In genomic region chr14:93797536-93797935, GRCh38 we compare ENCODE assay signal across 33 cellular contexts. TPM values are rescaled to one million over a fixed set of nuclear protein-coding genes. Genes with fewer than 3 reads are reported as not detected.
"Had no signal": no experiment of that assay in that cellular context is flagged by ENCODE, and none has a peak within 500 bp of the region (broad histone marks: within the 10 kb centered on the region; RNA-seq: fewer than 3 reads in every experiment).

No MANE protein-coding gene starts in this region.

- H3K36me3 ChIP-seq: ascending aorta had no signal

- H3K4me3 Mint-ChIP-seq: activated B cell treated with CpG ODN at 0.5 μM for 24 hours; activated CD4-positive, alpha-beta memory T cell treated with anti-CD3 and anti-CD28 coated beads, Interleukin-2, amount 10 ng/mL, durations not matched to agents 7 days and 5 days; activated CD4-positive, alpha-beta T cell treated with anti-CD3 and anti-CD28 coated beads, Interleukin-2, amount 10 ng/mL, durations not matched to agents 24 days and 14 days; activated CD8-positive, alpha-beta memory T cell treated with anti-CD3 and anti-CD28 coated beads, Interleukin-2, amount 10 ng/mL, durations not matched to agents 7 days and 5 days; activated CD8-positive, alpha-beta T cell treated with anti-CD3 and anti-CD28 coated beads, Interleukin-2, amount 10 ng/mL, durations not matched to agents 7 days and 5 days; activated naive CD4-positive, alpha-beta T cell treated with anti-CD3 and anti-CD28 coated beads, Interleukin-2, amount 10 ng/mL, durations not matched to agents 7 days and 5 days; activated naive CD4-positive, alpha-beta T cell treated with anti-CD3 and anti-CD28 coated beads, Interleukin-2, amount 50 U/mL, for 24 hours; activated naive CD8-positive, alpha-beta T cell; activated naive CD8-positive, alpha-beta T cell treated with anti-CD3 and anti-CD28 coated beads, Interleukin-2, amount 10 ng/mL, durations not matched to agents 7 days and 5 days; activated naive CD8-positive, alpha-beta T cell treated with anti-CD3 and anti-CD28 coated beads, Interleukin-2, amount 50 U/mL, for 24 hours; activated T-cell treated with anti-CD3 and anti-CD28 coated beads, Interleukin-2, amount 50 U/mL, for 24 hours; brain; T-cell; T-helper 1 cell treated with Interleukin-12 subunit alpha and Interleukin-12 subunit beta and Interleukin-4 antibody, amounts not matched to agents 30 μg/mL and 1 μg/mL, for 36 hours; T-helper 2 cell treated with Interferon-gamma antibody and Interleukin-4, amounts not matched to agents 5 μg/mL and 100 μg/mL, for 36 hours had no signal

- H3K36me3 Mint-ChIP-seq: activated CD8-positive, alpha-beta memory T cell treated with anti-CD3 and anti-CD28 coated beads, Interleukin-2, amount 10 ng/mL, durations not matched to agents 7 days and 5 days; activated naive CD4-positive, alpha-beta T cell treated with anti-CD3 and anti-CD28 coated beads, Interleukin-2, amount 10 ng/mL, durations not matched to agents 7 days and 5 days; activated naive CD4-positive, alpha-beta T cell treated with anti-CD3 and anti-CD28 coated beads, Interleukin-2, amount 50 U/mL, for 24 hours; activated naive CD8-positive, alpha-beta T cell; activated naive CD8-positive, alpha-beta T cell treated with anti-CD3 and anti-CD28 coated beads, Interleukin-2, amount 10 ng/mL, durations not matched to agents 7 days and 5 days; brain; T-cell had no signal

- H3K9me3 Mint-ChIP-seq: activated B cell treated with CpG ODN at 0.5 μM for 24 hours; activated CD4-positive, alpha-beta memory T cell treated with anti-CD3 and anti-CD28 coated beads, Interleukin-2, amount 10 ng/mL, durations not matched to agents 7 days and 5 days; activated CD4-positive, alpha-beta T cell treated with anti-CD3 and anti-CD28 coated beads, Interleukin-2, amount 10 ng/mL, durations not matched to agents 24 days and 14 days; activated naive CD4-positive, alpha-beta T cell treated with anti-CD3 and anti-CD28 coated beads, Interleukin-2, amount 10 ng/mL, durations not matched to agents 7 days and 5 days; activated naive CD4-positive, alpha-beta T cell treated with anti-CD3 and anti-CD28 coated beads, Interleukin-2, amount 50 U/mL, for 24 hours; activated naive CD8-positive, alpha-beta T cell treated with anti-CD3 and anti-CD28 coated beads, Interleukin-2, amount 10 ng/mL, durations not matched to agents 7 days and 5 days; activated naive CD8-positive, alpha-beta T cell treated with anti-CD3 and anti-CD28 coated beads, Interleukin-2, amount 50 U/mL, for 24 hours; activated T-cell treated with anti-CD3 and anti-CD28 coated beads, Interleukin-2, amount 50 U/mL, for 24 hours; activated T-helper 2 cell treated with anti-CD3 and anti-CD28 coated beads, Interferon-gamma antibody, Interleukin-2, Interleukin-4, amounts not matched to agents 10 μg/mL and 5 μg/mL and 100 μg/mL, durations not matched to agents 14 hours and 24 hours and 36 hours; T-helper 1 cell treated with Interleukin-12 subunit alpha and Interleukin-12 subunit beta and Interleukin-4 antibody, amounts not matched to agents 30 μg/mL and 1 μg/mL, for 36 hours; T-helper 2 cell treated with Interferon-gamma antibody and Interleukin-4, amounts not matched to agents 5 μg/mL and 100 μg/mL, for 36 hours had no signal

- H3K27ac ChIP-seq: ascending aorta, VCaP had no signal

- DNase-seq: activated B cell treated with CpG ODN at 0.5 μM for 24 hours; activated CD4-positive, alpha-beta memory T cell treated with anti-CD3 and anti-CD28 coated beads, Interleukin-2, amount 10 ng/mL, durations not matched to agents 7 days and 5 days; activated CD4-positive, alpha-beta T cell treated with anti-CD3 and anti-CD28 coated beads for 4 hours; activated CD4-positive, alpha-beta T cell treated with anti-CD3 and anti-CD28 coated beads, Interleukin-2, amount 10 ng/mL, durations not matched to agents 24 days and 14 days; activated CD4-positive, alpha-beta T cell treated with anti-CD3 and anti-CD28 coated beads, Interleukin-2, amount 50 U/mL, for 48 hours; activated CD4-positive, CD25-positive, alpha-beta regulatory T cell treated with anti-CD3 and anti-CD28 coated beads, Interleukin-2, amount 50 U/mL, for 72 hours; activated CD8-positive, alpha-beta memory T cell treated with anti-CD3 and anti-CD28 coated beads for 24 hours; activated CD8-positive, alpha-beta memory T cell treated with anti-CD3 and anti-CD28 coated beads, Interleukin-2, amount 10 ng/mL, durations not matched to agents 7 days and 5 days; activated CD8-positive, alpha-beta memory T cell treated with anti-CD3 and anti-CD28 coated beads, Interleukin-2, amount 50 U/mL, for 48 hours; activated CD8-positive, alpha-beta T cell treated with anti-CD3 and anti-CD28 coated beads, Interleukin-2, amount 10 ng/mL, durations not matched to agents 7 days and 5 days; activated effector memory CD4-positive, alpha-beta T cell treated with Interleukin-2 at 50 U/mL for 16 hours; activated gamma-delta T cell; activated naive CD4-positive, alpha-beta T cell treated with anti-CD3 and anti-CD28 coated beads, Interleukin-2, amount 10 ng/mL, durations not matched to agents 7 days and 5 days; activated naive CD4-positive, alpha-beta T cell treated with Interleukin-2 at 50 U/mL for 16 hours; activated naive CD8-positive, alpha-beta T cell treated with anti-CD3 and anti-CD28 coated beads, Interleukin-2, amount 10 ng/mL, durations not matched to agents 7 days and 5 days; activated naive CD8-positive, alpha-beta T cell treated with anti-CD3 and anti-CD28 coated beads, Interleukin-2, amount 50 U/mL, for 24 hours; activated T-cell treated with anti-CD3 and anti-CD28 coated beads, Interleukin-2, amount 50 U/mL, for 24 hours; activated T-cell treated with anti-CD3 and anti-CD28 coated beads, Interleukin-2, amount 50 U/mL, for 48 hours; amygdala; anterior cingulate cortex; central memory CD4-positive, alpha-beta T cell; T-cell; T-helper 2 cell; T-helper 9 cell had no signal

- H3K9me3 ChIP-seq: ascending aorta had no signal

- H3K4me3 ChIP-seq: ascending aorta had no signal

- H3K27ac Mint-ChIP-seq: activated B cell treated with CpG ODN at 0.5 μM for 24 hours; activated CD4-positive, alpha-beta memory T cell treated with anti-CD3 and anti-CD28 coated beads, Interleukin-2, amount 10 ng/mL, durations not matched to agents 7 days and 5 days; activated CD4-positive, alpha-beta T cell treated with anti-CD3 and anti-CD28 coated beads, Interleukin-2, amount 10 ng/mL, durations not matched to agents 24 days and 14 days; activated CD8-positive, alpha-beta memory T cell treated with anti-CD3 and anti-CD28 coated beads, Interleukin-2, amount 10 ng/mL, durations not matched to agents 7 days and 5 days; activated CD8-positive, alpha-beta T cell treated with anti-CD3 and anti-CD28 coated beads, Interleukin-2, amount 10 ng/mL, durations not matched to agents 7 days and 5 days; activated naive CD4-positive, alpha-beta T cell treated with anti-CD3 and anti-CD28 coated beads, Interleukin-2, amount 10 ng/mL, durations not matched to agents 7 days and 5 days; activated naive CD4-positive, alpha-beta T cell treated with anti-CD3 and anti-CD28 coated beads, Interleukin-2, amount 50 U/mL, for 24 hours; activated naive CD8-positive, alpha-beta T cell; activated naive CD8-positive, alpha-beta T cell treated with anti-CD3 and anti-CD28 coated beads, Interleukin-2, amount 10 ng/mL, durations not matched to agents 7 days and 5 days; activated naive CD8-positive, alpha-beta T cell treated with anti-CD3 and anti-CD28 coated beads, Interleukin-2, amount 50 U/mL, for 24 hours; activated T-cell treated with anti-CD3 and anti-CD28 coated beads, Interleukin-2, amount 50 U/mL, for 24 hours; activated T-helper 2 cell treated with anti-CD3 and anti-CD28 coated beads, Interferon-gamma antibody, Interleukin-2, Interleukin-4, amounts not matched to agents 10 μg/mL and 5 μg/mL and 100 μg/mL, durations not matched to agents 14 hours and 24 hours and 36 hours; brain; T-cell; T-helper 1 cell treated with Interleukin-12 subunit alpha and Interleukin-12 subunit beta and Interleukin-4 antibody, amounts not matched to agents 30 μg/mL and 1 μg/mL, for 36 hours; T-helper 2 cell treated with Interferon-gamma antibody and Interleukin-4, amounts not matched to agents 5 μg/mL and 100 μg/mL, for 36 hours had no signal

- H3K4me1 Mint-ChIP-seq: activated B cell treated with CpG ODN at 0.5 μM for 24 hours; activated CD4-positive, alpha-beta memory T cell treated with anti-CD3 and anti-CD28 coated beads, Interleukin-2, amount 10 ng/mL, durations not matched to agents 7 days and 5 days; activated CD4-positive, alpha-beta T cell treated with anti-CD3 and anti-CD28 coated beads, Interleukin-2, amount 10 ng/mL, durations not matched to agents 24 days and 14 days; activated CD8-positive, alpha-beta memory T cell treated with anti-CD3 and anti-CD28 coated beads, Interleukin-2, amount 10 ng/mL, durations not matched to agents 7 days and 5 days; activated naive CD4-positive, alpha-beta T cell treated with anti-CD3 and anti-CD28 coated beads, Interleukin-2, amount 10 ng/mL, durations not matched to agents 7 days and 5 days; activated naive CD4-positive, alpha-beta T cell treated with anti-CD3 and anti-CD28 coated beads, Interleukin-2, amount 50 U/mL, for 24 hours; activated naive CD8-positive, alpha-beta T cell treated with anti-CD3 and anti-CD28 coated beads, Interleukin-2, amount 10 ng/mL, durations not matched to agents 7 days and 5 days; activated naive CD8-positive, alpha-beta T cell treated with anti-CD3 and anti-CD28 coated beads, Interleukin-2, amount 50 U/mL, for 24 hours; T-cell had no signal

RNA-seq across cellular contexts. Expression of gene PRIMA1, which starts 9.3 kb away (rescaled TPM):
- total RNA-seq: activated B cell treated with CpG ODN at 0.5 μM for 24 hours; activated CD4-positive, alpha-beta memory T cell treated with anti-CD3 and anti-CD28 coated beads, Interleukin-2, amount 10 ng/mL, durations not matched to agents 7 days and 5 days; activated CD4-positive, alpha-beta T cell treated with anti-CD3 and anti-CD28 coated beads, Interleukin-2, amount 10 ng/mL, durations not matched to agents 24 days and 14 days; activated CD8-positive, alpha-beta memory T cell treated with anti-CD3 and anti-CD28 coated beads, Interleukin-2, amount 10 ng/mL, durations not matched to agents 7 days and 5 days; activated CD8-positive, alpha-beta T cell treated with anti-CD3 and anti-CD28 coated beads, Interleukin-2, amount 10 ng/mL, durations not matched to agents 7 days and 5 days; activated naive CD8-positive, alpha-beta T cell treated with anti-CD3 and anti-CD28 coated beads, Interleukin-2, amount 10 ng/mL, durations not matched to agents 7 days and 5 days; activated T-helper 2 cell treated with anti-CD3 and anti-CD28 coated beads, Interferon-gamma antibody, Interleukin-2, Interleukin-4, amounts not matched to agents 10 μg/mL and 5 μg/mL and 100 μg/mL, durations not matched to agents 14 hours and 24 hours and 36 hours; chondrocyte; T-cell had no signal
